ENCODE assay signal across 1 cellular context in the genomic region with DNA sequence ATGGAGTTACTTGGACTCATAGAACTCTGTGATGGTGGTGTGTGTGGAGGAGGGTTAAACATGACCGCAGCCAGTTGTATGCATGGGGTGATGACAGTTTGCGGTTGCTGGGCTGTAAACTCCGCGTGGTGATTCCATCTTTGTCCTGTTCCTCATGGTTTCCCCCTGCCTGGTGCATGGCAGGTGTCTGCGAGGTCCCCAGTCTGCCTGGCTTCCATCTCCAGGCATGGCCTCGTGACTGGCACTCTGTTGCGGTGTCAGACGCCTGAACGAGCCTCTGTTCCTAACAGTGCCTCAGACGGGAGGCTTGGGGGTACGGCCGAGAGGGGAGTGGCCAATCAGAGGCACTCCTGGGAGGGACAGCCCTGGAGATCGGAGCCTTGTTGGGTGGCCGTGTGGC.
TF ChIP-seq lines count a peak whose summit lies in the region.

No MANE protein-coding gene starts in this region.

TF ChIP-seq in WTC11, 78 proteins besides CTCF, POLR2A, EP300 and RAD21:
- TF ChIP-seq, protein P1, sequence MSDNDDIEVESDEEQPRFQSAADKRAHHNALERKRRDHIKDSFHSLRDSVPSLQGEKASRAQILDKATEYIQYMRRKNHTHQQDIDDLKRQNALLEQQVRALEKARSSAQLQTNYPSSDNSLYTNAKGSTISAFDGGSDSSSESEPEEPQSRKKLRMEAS (CRISPR knock-in tag; IDR thresholded peaks at IDR 0.05) = no peak
- TF ChIP-seq, protein P2, sequence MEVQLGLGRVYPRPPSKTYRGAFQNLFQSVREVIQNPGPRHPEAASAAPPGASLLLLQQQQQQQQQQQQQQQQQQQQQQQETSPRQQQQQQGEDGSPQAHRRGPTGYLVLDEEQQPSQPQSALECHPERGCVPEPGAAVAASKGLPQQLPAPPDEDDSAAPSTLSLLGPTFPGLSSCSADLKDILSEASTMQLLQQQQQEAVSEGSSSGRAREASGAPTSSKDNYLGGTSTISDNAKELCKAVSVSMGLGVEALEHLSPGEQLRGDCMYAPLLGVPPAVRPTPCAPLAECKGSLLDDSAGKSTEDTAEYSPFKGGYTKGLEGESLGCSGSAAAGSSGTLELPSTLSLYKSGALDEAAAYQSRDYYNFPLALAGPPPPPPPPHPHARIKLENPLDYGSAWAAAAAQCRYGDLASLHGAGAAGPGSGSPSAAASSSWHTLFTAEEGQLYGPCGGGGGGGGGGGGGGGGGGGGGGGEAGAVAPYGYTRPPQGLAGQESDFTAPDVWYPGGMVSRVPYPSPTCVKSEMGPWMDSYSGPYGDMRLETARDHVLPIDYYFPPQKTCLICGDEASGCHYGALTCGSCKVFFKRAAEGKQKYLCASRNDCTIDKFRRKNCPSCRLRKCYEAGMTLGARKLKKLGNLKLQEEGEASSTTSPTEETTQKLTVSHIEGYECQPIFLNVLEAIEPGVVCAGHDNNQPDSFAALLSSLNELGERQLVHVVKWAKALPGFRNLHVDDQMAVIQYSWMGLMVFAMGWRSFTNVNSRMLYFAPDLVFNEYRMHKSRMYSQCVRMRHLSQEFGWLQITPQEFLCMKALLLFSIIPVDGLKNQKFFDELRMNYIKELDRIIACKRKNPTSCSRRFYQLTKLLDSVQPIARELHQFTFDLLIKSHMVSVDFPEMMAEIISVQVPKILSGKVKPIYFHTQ (CRISPR knock-in tag; IDR thresholded peaks at IDR 0.05) = no peak
- TF ChIP-seq GABPB1 (CRISPR knock-in tag; IDR thresholded peaks at IDR 0.05) (no peak), SMAD4 (CRISPR knock-in tag; IDR thresholded peaks at IDR 0.05) (no peak), NR2C2 (CRISPR knock-in tag; IDR thresholded peaks at IDR 0.05) (no peak), NFE2L1 (CRISPR knock-in tag; IDR thresholded peaks at IDR 0.05) (no peak), MYBL2 (CRISPR knock-in tag; IDR thresholded peaks at IDR 0.05) (no peak), ZNF263 (CRISPR knock-in tag; IDR thresholded peaks at IDR 0.05; ENCODE audit: low read depth) (no peak), GTF2I (CRISPR knock-in tag; conservative IDR thresholded peaks at IDR 0.05) (no peak), ELF4 (CRISPR knock-in tag; IDR thresholded peaks at IDR 0.05; ENCODE audit: low read depth) (no peak), RELA (CRISPR knock-in tag; IDR thresholded peaks at IDR 0.05; ENCODE audit: borderline replicate concordance) (no peak), NFATC4 (CRISPR knock-in tag; IDR thresholded peaks at IDR 0.05) (no peak), TEAD4 (CRISPR knock-in tag; IDR thresholded peaks at IDR 0.05) (no peak), ZNF396 (CRISPR knock-in tag; IDR thresholded peaks at IDR 0.05; ENCODE audit: borderline replicate concordance) (no peak), ZNF671 (CRISPR knock-in tag; IDR thresholded peaks at IDR 0.05) (no peak), ZNF138 (CRISPR knock-in tag; conservative IDR thresholded peaks at IDR 0.05) (no peak)
- TF ChIP-seq, protein P3, sequence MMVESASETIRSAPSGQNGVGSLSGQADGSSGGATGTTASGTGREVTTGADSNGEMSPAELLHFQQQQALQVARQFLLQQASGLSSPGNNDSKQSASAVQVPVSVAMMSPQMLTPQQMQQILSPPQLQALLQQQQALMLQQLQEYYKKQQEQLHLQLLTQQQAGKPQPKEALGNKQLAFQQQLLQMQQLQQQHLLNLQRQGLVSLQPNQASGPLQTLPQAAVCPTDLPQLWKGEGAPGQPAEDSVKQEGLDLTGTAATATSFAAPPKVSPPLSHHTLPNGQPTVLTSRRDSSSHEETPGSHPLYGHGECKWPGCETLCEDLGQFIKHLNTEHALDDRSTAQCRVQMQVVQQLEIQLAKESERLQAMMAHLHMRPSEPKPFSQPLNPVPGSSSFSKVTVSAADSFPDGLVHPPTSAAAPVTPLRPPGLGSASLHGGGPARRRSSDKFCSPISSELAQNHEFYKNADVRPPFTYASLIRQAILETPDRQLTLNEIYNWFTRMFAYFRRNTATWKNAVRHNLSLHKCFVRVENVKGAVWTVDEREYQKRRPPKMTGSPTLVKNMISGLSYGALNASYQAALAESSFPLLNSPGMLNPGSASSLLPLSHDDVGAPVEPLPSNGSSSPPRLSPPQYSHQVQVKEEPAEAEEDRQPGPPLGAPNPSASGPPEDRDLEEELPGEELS (CRISPR knock-in tag; IDR thresholded peaks at IDR 0.05) = no peak
- TF ChIP-seq, protein P4, sequence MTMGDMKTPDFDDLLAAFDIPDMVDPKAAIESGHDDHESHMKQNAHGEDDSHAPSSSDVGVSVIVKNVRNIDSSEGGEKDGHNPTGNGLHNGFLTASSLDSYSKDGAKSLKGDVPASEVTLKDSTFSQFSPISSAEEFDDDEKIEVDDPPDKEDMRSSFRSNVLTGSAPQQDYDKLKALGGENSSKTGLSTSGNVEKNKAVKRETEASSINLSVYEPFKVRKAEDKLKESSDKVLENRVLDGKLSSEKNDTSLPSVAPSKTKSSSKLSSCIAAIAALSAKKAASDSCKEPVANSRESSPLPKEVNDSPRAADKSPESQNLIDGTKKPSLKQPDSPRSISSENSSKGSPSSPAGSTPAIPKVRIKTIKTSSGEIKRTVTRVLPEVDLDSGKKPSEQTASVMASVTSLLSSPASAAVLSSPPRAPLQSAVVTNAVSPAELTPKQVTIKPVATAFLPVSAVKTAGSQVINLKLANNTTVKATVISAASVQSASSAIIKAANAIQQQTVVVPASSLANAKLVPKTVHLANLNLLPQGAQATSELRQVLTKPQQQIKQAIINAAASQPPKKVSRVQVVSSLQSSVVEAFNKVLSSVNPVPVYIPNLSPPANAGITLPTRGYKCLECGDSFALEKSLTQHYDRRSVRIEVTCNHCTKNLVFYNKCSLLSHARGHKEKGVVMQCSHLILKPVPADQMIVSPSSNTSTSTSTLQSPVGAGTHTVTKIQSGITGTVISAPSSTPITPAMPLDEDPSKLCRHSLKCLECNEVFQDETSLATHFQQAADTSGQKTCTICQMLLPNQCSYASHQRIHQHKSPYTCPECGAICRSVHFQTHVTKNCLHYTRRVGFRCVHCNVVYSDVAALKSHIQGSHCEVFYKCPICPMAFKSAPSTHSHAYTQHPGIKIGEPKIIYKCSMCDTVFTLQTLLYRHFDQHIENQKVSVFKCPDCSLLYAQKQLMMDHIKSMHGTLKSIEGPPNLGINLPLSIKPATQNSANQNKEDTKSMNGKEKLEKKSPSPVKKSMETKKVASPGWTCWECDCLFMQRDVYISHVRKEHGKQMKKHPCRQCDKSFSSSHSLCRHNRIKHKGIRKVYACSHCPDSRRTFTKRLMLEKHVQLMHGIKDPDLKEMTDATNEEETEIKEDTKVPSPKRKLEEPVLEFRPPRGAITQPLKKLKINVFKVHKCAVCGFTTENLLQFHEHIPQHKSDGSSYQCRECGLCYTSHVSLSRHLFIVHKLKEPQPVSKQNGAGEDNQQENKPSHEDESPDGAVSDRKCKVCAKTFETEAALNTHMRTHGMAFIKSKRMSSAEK (CRISPR knock-in tag; IDR thresholded peaks at IDR 0.05; ENCODE audit: borderline replicate concordance) = no peak
- TF ChIP-seq, protein P5, sequence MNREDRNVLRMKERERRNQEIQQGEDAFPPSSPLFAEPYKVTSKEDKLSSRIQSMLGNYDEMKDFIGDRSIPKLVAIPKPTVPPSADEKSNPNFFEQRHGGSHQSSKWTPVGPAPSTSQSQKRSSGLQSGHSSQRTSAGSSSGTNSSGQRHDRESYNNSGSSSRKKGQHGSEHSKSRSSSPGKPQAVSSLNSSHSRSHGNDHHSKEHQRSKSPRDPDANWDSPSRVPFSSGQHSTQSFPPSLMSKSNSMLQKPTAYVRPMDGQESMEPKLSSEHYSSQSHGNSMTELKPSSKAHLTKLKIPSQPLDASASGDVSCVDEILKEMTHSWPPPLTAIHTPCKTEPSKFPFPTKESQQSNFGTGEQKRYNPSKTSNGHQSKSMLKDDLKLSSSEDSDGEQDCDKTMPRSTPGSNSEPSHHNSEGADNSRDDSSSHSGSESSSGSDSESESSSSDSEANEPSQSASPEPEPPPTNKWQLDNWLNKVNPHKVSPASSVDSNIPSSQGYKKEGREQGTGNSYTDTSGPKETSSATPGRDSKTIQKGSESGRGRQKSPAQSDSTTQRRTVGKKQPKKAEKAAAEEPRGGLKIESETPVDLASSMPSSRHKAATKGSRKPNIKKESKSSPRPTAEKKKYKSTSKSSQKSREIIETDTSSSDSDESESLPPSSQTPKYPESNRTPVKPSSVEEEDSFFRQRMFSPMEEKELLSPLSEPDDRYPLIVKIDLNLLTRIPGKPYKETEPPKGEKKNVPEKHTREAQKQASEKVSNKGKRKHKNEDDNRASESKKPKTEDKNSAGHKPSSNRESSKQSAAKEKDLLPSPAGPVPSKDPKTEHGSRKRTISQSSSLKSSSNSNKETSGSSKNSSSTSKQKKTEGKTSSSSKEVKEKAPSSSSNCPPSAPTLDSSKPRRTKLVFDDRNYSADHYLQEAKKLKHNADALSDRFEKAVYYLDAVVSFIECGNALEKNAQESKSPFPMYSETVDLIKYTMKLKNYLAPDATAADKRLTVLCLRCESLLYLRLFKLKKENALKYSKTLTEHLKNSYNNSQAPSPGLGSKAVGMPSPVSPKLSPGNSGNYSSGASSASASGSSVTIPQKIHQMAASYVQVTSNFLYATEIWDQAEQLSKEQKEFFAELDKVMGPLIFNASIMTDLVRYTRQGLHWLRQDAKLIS (CRISPR knock-in tag; IDR thresholded peaks at IDR 0.05; ENCODE audit: borderline replicate concordance) = no peak
